14 cellular contexts compared by ENCODE assay signal in genomic region chr17:43410557-43411368, GRCh38. TPM values are rescaled to one million over a fixed set of nuclear protein-coding genes. Genes with fewer than 3 reads are reported as not detected.
A peak's percentile ranks its signal among the peaks of the same experiment; 100 is the strongest.
DNase-seq lines count a peak whose midpoint lies in the region; ATAC-seq and TF ChIP-seq lines count a peak whose summit lies in the region.
"Had no signal": no experiment of that assay in that cellular context is flagged by ENCODE, and none has a peak within 500 bp of the region (broad histone marks: within the 10 kb centered on the region; RNA-seq: fewer than 3 reads in every experiment).

No MANE protein-coding gene starts in this region.

- no peaks in the 10 kb centered on the region for H3K9me3 ChIP-seq in SK-N-MC (ENCODE audit: low read depth, low read length)

- H3K27ac ChIP-seq in SK-N-MC: peak overlapping the region; percentile 94; the same call in 1 of the 2 replicates

- H3K9me3 Mint-ChIP-seq in glutamatergic neuron (ENCODE audit: unreplicated experiment): peaks cover 1% of the 10 kb centered on the region
- H3K9me3 Mint-ChIP-seq: activated naive CD4-positive, alpha-beta T cell treated with anti-CD3 and anti-CD28 coated beads, Interleukin-2, amount 10 ng/mL, durations not matched to agents 7 days and 5 days; IgD-negative memory B cell had no signal

- H3K4me1 Mint-ChIP-seq in glutamatergic neuron (ENCODE audit: low read depth, unreplicated experiment): peaks cover 30% of the 10 kb centered on the region

- no peak overlapping the region for H3K4me3 ChIP-seq in SK-N-MC

- H3K36me3 ChIP-seq in SK-N-MC (ENCODE audit: insufficient read depth, low read length): no peaks in the 10 kb centered on the region

- peak; percentile 42 for ATAC-seq in omental fat pad (ENCODE audit: low FRiP score)
- ATAC-seq in HG03378 (IDR thresholded peaks at IDR 0.05; ENCODE audit: unreplicated experiment): no peak
- ATAC-seq: activated CD8-positive, alpha-beta T cell treated with anti-CD3 and anti-CD28 coated beads, Interleukin-2, amount 10 ng/mL, durations not matched to agents 7 days and 5 days had no signal

- peak overlapping the region; percentile 50 for H3K27ac Mint-ChIP-seq in glutamatergic neuron (ENCODE audit: unreplicated experiment)
- H3K27ac Mint-ChIP-seq: activated CD8-positive, alpha-beta T cell treated with anti-CD3 and anti-CD28 coated beads, Interleukin-2, amount 10 ng/mL, durations not matched to agents 7 days and 5 days; activated naive CD4-positive, alpha-beta T cell treated with anti-CD3 and anti-CD28 coated beads, Interleukin-2, amount 10 ng/mL, durations not matched to agents 7 days and 5 days; CD14-positive monocyte had no signal

- TF ChIP-seq CTCF in glutamatergic neuron (IDR thresholded peaks at IDR 0.05; ENCODE audit: partially characterized antibody, unreplicated experiment) (no peak), omental fat pad (IDR thresholded peaks at IDR 0.05) (no peak)

- H3K9ac ChIP-seq in SK-N-MC (ENCODE audit: insufficient read length): no peak overlapping the region

- H3K36me3 Mint-ChIP-seq in glutamatergic neuron (ENCODE audit: unreplicated experiment): no peaks in the 10 kb centered on the region
- H3K36me3 Mint-ChIP-seq: activated naive CD4-positive, alpha-beta T cell treated with anti-CD3 and anti-CD28 coated beads, Interleukin-2, amount 10 ng/mL, durations not matched to agents 7 days and 5 days; CD14-positive monocyte; IgD-negative memory B cell had no signal

- no peak overlapping the region for H3K4me3 Mint-ChIP-seq in glutamatergic neuron (ENCODE audit: unreplicated experiment)
- H3K4me3 Mint-ChIP-seq: activated CD8-positive, alpha-beta T cell treated with anti-CD3 and anti-CD28 coated beads, Interleukin-2, amount 10 ng/mL, durations not matched to agents 7 days and 5 days; activated naive CD4-positive, alpha-beta T cell treated with anti-CD3 and anti-CD28 coated beads, Interleukin-2, amount 10 ng/mL, durations not matched to agents 7 days and 5 days; CD14-positive monocyte; IgD-negative memory B cell had no signal

- H3K27me3 Mint-ChIP-seq in glutamatergic neuron (ENCODE audit: unreplicated experiment): peaks cover 4% of the 10 kb centered on the region

- DNase-seq in EH (ENCODE audit: low read depth) (peak; percentile 35), SK-N-MC (ENCODE audit: low read depth, low spot score) (no peak), glutamatergic neuron (no peak), omental fat pad (ENCODE audit: low spot score) (no peak), DMS 273 treated with DMSO at 0.1 percent for 48 hours (lab: John Stamatoyannopoulos, UW) (no peak), MV-4-11 (lab: John Stamatoyannopoulos, UW) (no peak), DMS114 treated with DMSO at 0.1 percent for 48 hours (lab: John Stamatoyannopoulos, UW; ENCODE audit: unreplicated experiment) (no peak)
- DNase-seq: activated CD8-positive, alpha-beta T cell treated with anti-CD3 and anti-CD28 coated beads, Interleukin-2, amount 10 ng/mL, durations not matched to agents 7 days and 5 days; activated naive CD4-positive, alpha-beta T cell treated with anti-CD3 and anti-CD28 coated beads, Interleukin-2, amount 10 ng/mL, durations not matched to agents 7 days and 5 days; cerebellar nuclear complex; NCI-H1417 treated with DMSO at 0.1 percent for 48 hours had no signal

RNA-seq across cellular contexts. Expression of gene ARL4D, which starts 12.0 kb away (rescaled TPM):
- total RNA-seq in glutamatergic neuron (ENCODE audit: unreplicated experiment) (100 TPM), omental fat pad (10 to 100 TPM; 11.8 to 42.8 (median 27.1) TPM)
